In the genomic region with DNA sequence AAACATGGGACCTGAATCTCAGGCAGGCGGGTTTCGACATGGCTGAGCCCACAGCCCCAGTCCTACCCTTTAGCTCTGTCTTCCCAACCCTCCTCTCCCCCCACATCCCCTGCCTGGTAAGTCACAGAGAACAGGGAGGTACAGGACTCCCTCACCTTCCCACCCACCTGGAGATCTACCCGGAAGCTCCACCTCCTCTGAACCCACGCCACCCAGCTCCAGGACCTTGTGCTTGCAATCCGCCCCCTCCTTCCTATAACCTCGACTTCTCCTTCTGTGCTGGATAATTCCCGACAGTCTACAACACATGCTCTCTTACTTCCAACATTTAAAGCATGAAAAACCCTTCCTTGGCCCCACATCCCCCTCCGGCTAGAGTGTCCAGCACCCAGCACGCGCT, we compare ENCODE assay signal across 14 cellular contexts. TPM values are rescaled to one million over a fixed set of nuclear protein-coding genes. Genes with fewer than 3 reads are reported as not detected.
"Had no signal": no experiment of that assay in that cellular context is flagged by ENCODE, and none has a peak within 500 bp of the region (broad histone marks: within the 10 kb centered on the region; RNA-seq: fewer than 3 reads in every experiment).

No MANE protein-coding gene starts in this region.

- FAIRE-seq: islet of Langerhans had no signal

- DNase-seq: activated CD4-positive, alpha-beta T cell treated with anti-CD3 and anti-CD28 coated beads for 1 hour; activated CD8-positive, alpha-beta T cell treated with anti-CD3 and anti-CD28 coated beads, Interleukin-2, amount 10 ng/mL, durations not matched to agents 7 days and 5 days; colonic mucosa; esophagus squamous epithelium; foreskin keratinocyte; left lung; sigmoid colon; stimulated activated naive CD4-positive, alpha-beta T cell treated with Interleukin-2 at 50 U/mL for 16 hours; SW 1271; T1000; trophoblast cell had no signal

- H3K27ac Mint-ChIP-seq: activated CD8-positive, alpha-beta T cell treated with anti-CD3 and anti-CD28 coated beads, Interleukin-2, amount 10 ng/mL, durations not matched to agents 7 days and 5 days had no signal

- H3K36me3 ChIP-seq: colonic mucosa, esophagus squamous epithelium, left lung, sigmoid colon, SJSA1 had no signal

- H3K9me3 ChIP-seq: colonic mucosa, esophagus squamous epithelium, left lung, SJSA1 had no signal

- H3K27ac ChIP-seq: colonic mucosa, esophagus squamous epithelium, foreskin keratinocyte, left lung, SJSA1 had no signal

- H3K4me1 Mint-ChIP-seq: activated T-helper 17 cell treated with anti-CD3 and anti-CD28 coated beads, Interleukin-2, amount 50 U/mL, for 72 hours had no signal

- H3K9me3 Mint-ChIP-seq: activated T-helper 17 cell treated with anti-CD3 and anti-CD28 coated beads, Interleukin-2, amount 50 U/mL, for 72 hours had no signal

- ATAC-seq: foreskin keratinocyte had no signal

- H3K27me3 ChIP-seq: colonic mucosa, esophagus squamous epithelium, foreskin keratinocyte, left lung, sigmoid colon, SJSA1 had no signal

RNA-seq across cellular contexts. Expression of a gene that starts 22.3 kb away (rescaled TPM):
- total RNA-seq: activated CD8-positive, alpha-beta T cell treated with anti-CD3 and anti-CD28 coated beads, Interleukin-2, amount 10 ng/mL, durations not matched to agents 7 days and 5 days had no signal
